ENCODE assay signal across 8 cellular contexts in the genomic region with DNA sequence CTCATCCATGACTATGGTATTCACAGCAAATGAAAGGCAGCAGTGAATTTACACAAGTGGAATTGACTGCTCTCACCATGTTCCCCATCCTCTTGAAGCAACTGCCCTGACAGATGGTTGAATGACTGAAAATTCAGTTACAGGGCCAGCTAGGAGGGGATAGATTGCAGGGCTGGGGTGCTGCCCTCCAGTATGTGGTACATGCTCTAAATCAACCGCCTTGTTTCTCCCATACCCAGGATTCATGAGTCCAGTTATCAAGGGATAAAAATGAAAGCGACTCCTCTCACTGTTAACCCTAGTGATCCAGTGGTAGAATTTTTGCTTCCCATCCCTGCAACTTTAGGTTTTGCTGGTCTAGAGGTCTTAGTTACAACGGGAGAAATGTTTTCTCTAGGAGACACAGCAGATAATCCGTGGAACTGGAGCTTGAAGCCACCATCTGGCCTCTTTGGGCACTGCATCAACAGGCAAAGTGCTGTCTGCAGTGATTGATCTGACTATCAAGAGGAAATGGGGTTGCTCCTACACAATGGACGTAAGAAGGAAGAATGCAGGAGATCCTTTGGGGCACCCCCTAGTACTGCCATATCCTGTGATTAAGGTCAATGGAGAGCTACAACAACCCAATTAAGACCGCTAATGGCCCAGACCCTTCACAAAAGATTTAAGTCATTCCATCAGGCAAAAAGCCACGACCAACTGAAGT. TPM values are rescaled to one million over a fixed set of nuclear protein-coding genes. Genes with fewer than 3 reads are reported as not detected.
DNase-seq lines count a peak whose midpoint lies in the region; ATAC-seq and TF ChIP-seq lines count a peak whose summit lies in the region.

No MANE protein-coding gene starts in this region.

- H3K9me3 ChIP-seq in Panc1 (ENCODE audit: control insufficient read depth, insufficient read depth, low read depth, low read length) (no peaks in the 10 kb centered on the region), gastroesophageal sphincter (no peaks in the 10 kb centered on the region), trophoblast cell (ENCODE audit: insufficient read depth, low read depth, low read length) (no peaks in the 10 kb centered on the region), uterus (no peaks in the 10 kb centered on the region)

- no peak overlapping the region for H3K4ac ChIP-seq in trophoblast cell (ENCODE audit: low read depth, low read length)

- no peak overlapping the region for H3K9ac ChIP-seq in trophoblast cell (ENCODE audit: low read length)

- no peak overlapping the region for H3K4me3 ChIP-seq in AG10803 (ENCODE audit: low read length)
- peak overlapping the region in 1 of 2 experiments; percentile 38; a peak in 2 of 4 replicates for H3K4me3 ChIP-seq in Panc1 (ENCODE audit: low read depth in 2 of 2, low read length in 2 of 2)
- H3K4me3 ChIP-seq in gastroesophageal sphincter: no peak overlapping the region
- no peak overlapping the region for H3K4me3 ChIP-seq in trophoblast cell (ENCODE audit: low read depth, low read length)
- H3K4me3 ChIP-seq in uterus: no peak overlapping the region

- H2BK12ac ChIP-seq in trophoblast cell (ENCODE audit: low read length): no peak overlapping the region

- no peak for TF ChIP-seq POLR2A in gastroesophageal sphincter (IDR thresholded peaks at IDR 0.05)
- no peak for TF ChIP-seq POLR2A in uterus (IDR thresholded peaks at IDR 0.05)

- H3K14ac ChIP-seq in trophoblast cell (ENCODE audit: low read length): no peak overlapping the region

- 15 to 46% methylated on average over 3 to 5 of the region's 7 CpGs for WGBS in gastroesophageal sphincter (ENCODE audit: low coverage in 1 of 2), 2 donors
- WGBS in trophoblast cell (ENCODE audit: extremely low coverage, insufficient coverage, insufficient read length): no CpG with 5 or more reads among the region's 7 CpGs

- no peaks in the 10 kb centered on the region for H3K79me1 ChIP-seq in trophoblast cell (ENCODE audit: low read length)

- DNase-seq in AG10803 (ENCODE audit: low read depth) (peak; percentile 49), Panc1 (ENCODE audit: low read depth, low spot score) (peak; percentile 55), trophoblast cell (peak; percentile 48 to 67), uterus (peak in 1 of 2 donors; percentile 20)
- peak; percentile 22 for DNase-seq in activated T-helper 1 cell treated with anti-CD3 and anti-CD28 coated beads, Interleukin-12 subunit alpha, Interleukin-12 subunit beta, Interleukin-2, Interleukin-4 antibody, amounts not matched to agents 30 ng/mL and 10 ng/mL and 1 ng/mL, durations not matched to agents 14 hours and 24 hours and 36 hours (ENCODE audit: low spot score)

- H3K36me3 Mint-ChIP-seq in activated T-helper 1 cell treated with anti-CD3 and anti-CD28 coated beads, Interleukin-12 subunit alpha, Interleukin-12 subunit beta, Interleukin-2, Interleukin-4 antibody, amounts not matched to agents 30 ng/mL and 10 ng/mL and 1 ng/mL, durations not matched to agents 14 hours and 24 hours and 36 hours (ENCODE audit: low read depth): no peaks in the 10 kb centered on the region

- TF ChIP-seq EP300 in Ishikawa (IDR thresholded peaks at IDR 0.05; ENCODE audit: borderline replicate concordance) (no peak), gastroesophageal sphincter (IDR thresholded peaks at IDR 0.05) (no peak)

- H3K27ac ChIP-seq in Panc1 (ENCODE audit: low read length): no peak overlapping the region
- no peak overlapping the region for H3K27ac ChIP-seq in gastroesophageal sphincter
- no peak overlapping the region for H3K27ac ChIP-seq in trophoblast cell (ENCODE audit: low read depth, low read length)
- no peak overlapping the region for H3K27ac ChIP-seq in uterus

- in situ Hi-C loops in Panc1 (cut with HindIII; ENCODE audit: low pct_unique_long_range_greater_than_20kb, low sequenced_read_pairs): no loop called here

- no peaks in the 10 kb centered on the region for H3K9me3 Mint-ChIP-seq in activated T-helper 1 cell treated with anti-CD3 and anti-CD28 coated beads, Interleukin-12 subunit alpha, Interleukin-12 subunit beta, Interleukin-2, Interleukin-4 antibody, amounts not matched to agents 30 ng/mL and 10 ng/mL and 1 ng/mL, durations not matched to agents 14 hours and 24 hours and 36 hours

- H4K91ac ChIP-seq in trophoblast cell (ENCODE audit: low read depth, low read length): no peak overlapping the region

- POLR2A ChIA-PET in Panc1 (lab: Charles Lee): no interaction called here

- TF ChIP-seq RAD21 in Ishikawa (IDR thresholded peaks at IDR 0.05; ENCODE audit: low read depth): peak; percentile 63

- H3K4me1 ChIP-seq in Panc1 (ENCODE audit: control insufficient read depth, insufficient read depth, low read length): no peaks in the 10 kb centered on the region
- H3K4me1 ChIP-seq in gastroesophageal sphincter: peaks cover 0 to 25% (median 0%) of the 10 kb centered on the region in 3 donors
- peaks cover 0 to 3% of the 10 kb centered on the region in 2 experiments for H3K4me1 ChIP-seq in trophoblast cell (ENCODE audit: control insufficient read depth in 1 of 2, insufficient read depth in 2 of 2, low read length in 2 of 2)
- H3K4me1 ChIP-seq in uterus: no peaks in the 10 kb centered on the region

- H2BK5ac ChIP-seq in trophoblast cell (ENCODE audit: low read depth, low read length, poor library complexity): no peak overlapping the region

- H3K27me3 ChIP-seq in Panc1 (ENCODE audit: control insufficient read depth, insufficient read depth, low read length) (no peaks in the 10 kb centered on the region), gastroesophageal sphincter (no peaks in the 10 kb centered on the region), trophoblast cell (ENCODE audit: insufficient read depth, low read length) (no peaks in the 10 kb centered on the region), uterus (no peaks in the 10 kb centered on the region)

- no peak overlapping the region for H4K12ac ChIP-seq in trophoblast cell (ENCODE audit: low read depth, low read length)

- H3K27me3 Mint-ChIP-seq in activated T-helper 1 cell treated with anti-CD3 and anti-CD28 coated beads, Interleukin-12 subunit alpha, Interleukin-12 subunit beta, Interleukin-2, Interleukin-4 antibody, amounts not matched to agents 30 ng/mL and 10 ng/mL and 1 ng/mL, durations not matched to agents 14 hours and 24 hours and 36 hours (ENCODE audit: insufficient read depth): peaks cover 11% of the 10 kb centered on the region

- peak; percentile 81 for TF ChIP-seq CTCF in AG10803 (conservative IDR thresholded peaks at IDR 0.05; ENCODE audit: low read length)
- peak; percentile 89 for TF ChIP-seq CTCF in Panc1 (IDR thresholded peaks at IDR 0.05)
- TF ChIP-seq CTCF in gastroesophageal sphincter (IDR thresholded peaks at IDR 0.05): peak; percentile 22 to 59 (median 58)
- peak; percentile 18 to 58 (median 48) for TF ChIP-seq CTCF in uterus (IDR thresholded peaks at IDR 0.05)

- H3K23ac ChIP-seq in trophoblast cell (ENCODE audit: low read length): no peak overlapping the region

- BruUV-seq in Panc1 (replicated peaks; lab: Mats Ljungman, UMichigan): no TSS peak

- H3K4me3 Mint-ChIP-seq in activated T-helper 1 cell treated with anti-CD3 and anti-CD28 coated beads, Interleukin-12 subunit alpha, Interleukin-12 subunit beta, Interleukin-2, Interleukin-4 antibody, amounts not matched to agents 30 ng/mL and 10 ng/mL and 1 ng/mL, durations not matched to agents 14 hours and 24 hours and 36 hours: no peak overlapping the region

- H4K8ac ChIP-seq in trophoblast cell (ENCODE audit: low read depth, low read length): no peak overlapping the region

- no peak overlapping the region for H3K18ac ChIP-seq in trophoblast cell (ENCODE audit: low read length)

- intact Hi-C loops in Panc1 (cut with micrococcal nuclease; ENCODE audit: unreplicated experiment): no loop called here
- intact Hi-C loops in activated T-helper 1 cell treated with anti-CD3 and anti-CD28 coated beads, Interleukin-12 subunit alpha, Interleukin-12 subunit beta, Interleukin-2, Interleukin-4 antibody, amounts not matched to agents 30 ng/mL and 10 ng/mL and 1 ng/mL, durations not matched to agents 14 hours and 24 hours and 36 hours (cut with micrococcal nuclease): no loop called here
- intact Hi-C loops in uterus (cut with DNase I; ENCODE audit: low total_unique reads): no loop called here

- H2AK5ac ChIP-seq in trophoblast cell (ENCODE audit: low read length): no peak overlapping the region

- H3K79me2 ChIP-seq in trophoblast cell (ENCODE audit: control insufficient read depth, insufficient read depth, low read length, poor library complexity): no peaks in the 10 kb centered on the region

- ATAC-seq in GM18868 (IDR thresholded peaks at IDR 0.05; ENCODE audit: unreplicated experiment): peak; percentile 68
- peak; percentile 94 for ATAC-seq in Panc1
- no peak for ATAC-seq in gastroesophageal sphincter

- H2AFZ ChIP-seq in trophoblast cell (ENCODE audit: insufficient read depth, low read length, poor library complexity): no peak overlapping the region

- no peak overlapping the region for H3K27ac Mint-ChIP-seq in activated T-helper 1 cell treated with anti-CD3 and anti-CD28 coated beads, Interleukin-12 subunit alpha, Interleukin-12 subunit beta, Interleukin-2, Interleukin-4 antibody, amounts not matched to agents 30 ng/mL and 10 ng/mL and 1 ng/mL, durations not matched to agents 14 hours and 24 hours and 36 hours

- H3K4me2 ChIP-seq in trophoblast cell (ENCODE audit: low read length): no peak overlapping the region

- H2BK120ac ChIP-seq in trophoblast cell (ENCODE audit: insufficient read depth, low read length, poor library complexity): no peak overlapping the region

- H3K36me3 ChIP-seq in Panc1 (ENCODE audit: control insufficient read depth, insufficient read depth, low read length): no peaks in the 10 kb centered on the region
- peaks cover 0 to 26% of the 10 kb centered on the region in 2 donors for H3K36me3 ChIP-seq in gastroesophageal sphincter
- no peaks in the 10 kb centered on the region for H3K36me3 ChIP-seq in trophoblast cell (ENCODE audit: control insufficient read depth in 1 of 2, insufficient read depth in 2 of 2, low read length in 2 of 2)
- no peaks in the 10 kb centered on the region for H3K36me3 ChIP-seq in uterus

- H3K4me1 Mint-ChIP-seq in activated T-helper 1 cell treated with anti-CD3 and anti-CD28 coated beads, Interleukin-12 subunit alpha, Interleukin-12 subunit beta, Interleukin-2, Interleukin-4 antibody, amounts not matched to agents 30 ng/mL and 10 ng/mL and 1 ng/mL, durations not matched to agents 14 hours and 24 hours and 36 hours (ENCODE audit: low read depth): peaks cover 14% of the 10 kb centered on the region

- CTCF ChIA-PET in Panc1 (lab: Charles Lee): interaction anchor here (0.6 to 1.5 kb wide), 3 partner anchors 17 to 913 kb away, joined by 3 to 4 read pairs (median 3); no protein-coding TSS in a partner anchor

RNA-seq across cellular contexts. Expression of gene SCPEP1, which starts 32.0 kb away (rescaled TPM):
- total RNA-seq in Panc1 (2021; ENCODE audit: unreplicated experiment): 50.7 TPM
- 47.2 TPM for polyA plus RNA-seq in Panc1 (2012; ENCODE audit: insufficient read length)
- 11.6 and 13.9 TPM in 2 replicates for total RNA-seq in activated T-helper 1 cell treated with anti-CD3 and anti-CD28 coated beads, Interleukin-12 subunit alpha, Interleukin-12 subunit beta, Interleukin-2, Interleukin-4 antibody, amounts not matched to agents 30 ng/mL and 10 ng/mL and 1 ng/mL, durations not matched to agents 14 hours and 24 hours and 36 hours
- total RNA-seq in gastroesophageal sphincter: 100 to 1,000 TPM in 1 of 4 donors, 10 to 100 TPM in 3; 84.5 to 104 (median 94.1) TPM
- polyA plus RNA-seq in trophoblast cell (2013): 26.5 and 26.8 TPM in 2 replicates
- 10 to 100 TPM; 37.7 to 58.0 (median 48.2) TPM for total RNA-seq in uterus

RNA-seq across cellular contexts. Expression of gene COIL, which starts 49.0 kb away (rescaled TPM):
- 32.9 TPM for total RNA-seq in Panc1 (2021; ENCODE audit: unreplicated experiment)
- 12.3 TPM for polyA plus RNA-seq in Panc1 (2012; ENCODE audit: insufficient read length)
- total RNA-seq in activated T-helper 1 cell treated with anti-CD3 and anti-CD28 coated beads, Interleukin-12 subunit alpha, Interleukin-12 subunit beta, Interleukin-2, Interleukin-4 antibody, amounts not matched to agents 30 ng/mL and 10 ng/mL and 1 ng/mL, durations not matched to agents 14 hours and 24 hours and 36 hours: 21.0 and 25.2 TPM in 2 replicates
- total RNA-seq in gastroesophageal sphincter: 10 to 100 TPM in 3 of 4 donors, 1 to 10 TPM in 1; 10.0 to 16.9 (median 10.9) TPM
- 14.8 and 15.3 TPM in 2 replicates for polyA plus RNA-seq in trophoblast cell (2013)
- total RNA-seq in uterus: 10 to 100 TPM in 3 of 4 donors, 1 to 10 TPM in 1; 6.9 to 26.1 (median 14.3) TPM
